ENCODE assay signal across 1 cellular context in genomic region chr2:54572636-54573531, GRCh38.
TF ChIP-seq lines count a peak whose summit lies in the region.

No MANE protein-coding gene starts in this region.

TF ChIP-seq in HepG2, 621 proteins besides CTCF, POLR2A, EP300 and RAD21 (continued from another document and continues in another):
- no peak for TF ChIP-seq ZNF782 (CRISPR knock-in tag; IDR thresholded peaks at IDR 0.05; ENCODE audit: borderline replicate concordance)
- TF ChIP-seq FOXO1 (CRISPR knock-in tag; IDR thresholded peaks at IDR 0.05), result no peak
- no peak for TF ChIP-seq SP2 (CRISPR knock-in tag; IDR thresholded peaks at IDR 0.05)
- TF ChIP-seq ZNF615 (CRISPR knock-in tag; IDR thresholded peaks at IDR 0.05; ENCODE audit: borderline replicate concordance), result no peak
- no peak for TF ChIP-seq ZNF841 (CRISPR knock-in tag; IDR thresholded peaks at IDR 0.05; ENCODE audit: borderline replicate concordance)
- no peak; the same call in 1 of the 2 replicates for TF ChIP-seq POLR2AphosphoS2 (IDR thresholded peaks at IDR 0.05; ENCODE audit: low read depth, low read length)
- no peak; the same call in 1 of the 2 replicates for TF ChIP-seq HIVEP1 (CRISPR knock-in tag; IDR thresholded peaks at IDR 0.05)
- no peak for TF ChIP-seq ZNF512B (CRISPR knock-in tag; IDR thresholded peaks at IDR 0.05; ENCODE audit: borderline replicate concordance)
- no peak for TF ChIP-seq KDM3A (CRISPR knock-in tag; IDR thresholded peaks at IDR 0.05; ENCODE audit: low read depth)
- TF ChIP-seq JUN (CRISPR knock-in tag; IDR thresholded peaks at IDR 0.05), result no peak
- TF ChIP-seq ZNF362 (CRISPR knock-in tag; IDR thresholded peaks at IDR 0.05; ENCODE audit: borderline replicate concordance), result peak; percentile 38; the same call in 1 of the 2 replicates
- no peak for TF ChIP-seq NFKB2 (CRISPR knock-in tag; IDR thresholded peaks at IDR 0.05; ENCODE audit: borderline replicate concordance)
- no peak for TF ChIP-seq PAWR (CRISPR knock-in tag; IDR thresholded peaks at IDR 0.05; ENCODE audit: borderline replicate concordance)
- no peak for TF ChIP-seq NCOA2 (CRISPR knock-in tag; IDR thresholded peaks at IDR 0.05)
- TF ChIP-seq AHDC1 (CRISPR knock-in tag; IDR thresholded peaks at IDR 0.05; ENCODE audit: borderline replicate concordance), result no peak; the same call in 1 of the 2 replicates
- no peak; the same call in 1 of the 2 replicates for TF ChIP-seq HOXA3 (CRISPR knock-in tag; IDR thresholded peaks at IDR 0.05)
- TF ChIP-seq SMC3 (IDR thresholded peaks at IDR 0.05; ENCODE audit: low read length), result no peak
- TF ChIP-seq ZNF276 (CRISPR knock-in tag; IDR thresholded peaks at IDR 0.05; ENCODE audit: low read depth), result no peak
- no peak for TF ChIP-seq CAMTA2 (CRISPR knock-in tag; IDR thresholded peaks at IDR 0.05; ENCODE audit: borderline replicate concordance)
- no peak for TF ChIP-seq SP140L (CRISPR knock-in tag; IDR thresholded peaks at IDR 0.05; ENCODE audit: borderline replicate concordance)
- TF ChIP-seq MED13 (CRISPR knock-in tag; IDR thresholded peaks at IDR 0.05), result no peak
- peak; percentile 33; the same call in 1 of the 2 replicates for TF ChIP-seq ZFP91 (CRISPR knock-in tag; IDR thresholded peaks at IDR 0.05; ENCODE audit: borderline replicate concordance)
- no peak for TF ChIP-seq NCOA5 (CRISPR knock-in tag; IDR thresholded peaks at IDR 0.05)
- TF ChIP-seq ZNF136 (CRISPR knock-in tag; IDR thresholded peaks at IDR 0.05; ENCODE audit: low read depth), result no peak
- no peak for TF ChIP-seq CREBL2 (CRISPR knock-in tag; IDR thresholded peaks at IDR 0.05; ENCODE audit: borderline replicate concordance)
- TF ChIP-seq MTA3 (CRISPR knock-in tag; IDR thresholded peaks at IDR 0.05), result no peak
- TF ChIP-seq REPIN1 (CRISPR knock-in tag; IDR thresholded peaks at IDR 0.05; ENCODE audit: borderline replicate concordance, low read depth), result no peak
- TF ChIP-seq ZHX1 (CRISPR knock-in tag; IDR thresholded peaks at IDR 0.05; ENCODE audit: low read depth), result no peak
- 0 out of 2 replicates have a peak, but pooled peaks have one; percentile 3 for TF ChIP-seq ATF1 (CRISPR knock-in tag; IDR thresholded peaks at IDR 0.05)
- TF ChIP-seq CENPBD1 (CRISPR knock-in tag; IDR thresholded peaks at IDR 0.05; ENCODE audit: borderline replicate concordance, low read depth), result no peak
- TF ChIP-seq MXD3 (CRISPR knock-in tag; IDR thresholded peaks at IDR 0.05), result no peak
- TF ChIP-seq ZNF503 (CRISPR knock-in tag; IDR thresholded peaks at IDR 0.05), result 0 out of 2 replicates have a peak, but pooled peaks have one; percentile 16
- TF ChIP-seq ZNF121 (CRISPR knock-in tag; IDR thresholded peaks at IDR 0.05), result no peak
- TF ChIP-seq TP53 (CRISPR knock-in tag; conservative IDR thresholded peaks at IDR 0.05), result no peak
- no peak for TF ChIP-seq TBX2 (CRISPR knock-in tag; IDR thresholded peaks at IDR 0.05; ENCODE audit: borderline replicate concordance)
- TF ChIP-seq NRL (CRISPR knock-in tag; IDR thresholded peaks at IDR 0.05; ENCODE audit: borderline replicate concordance), result no peak
- no peak for TF ChIP-seq PRPF4 (IDR thresholded peaks at IDR 0.05; ENCODE audit: low read depth, low read length, poor library complexity, severe bottlenecking)
- no peak for TF ChIP-seq GATA4 (IDR thresholded peaks at IDR 0.05; ENCODE audit: borderline replicate concordance, low read depth)
- no peak for TF ChIP-seq ATF4 (CRISPR knock-in tag; IDR thresholded peaks at IDR 0.05)
